Comparison of ENCODE assay signal across 18 cellular contexts in the genomic region with DNA sequence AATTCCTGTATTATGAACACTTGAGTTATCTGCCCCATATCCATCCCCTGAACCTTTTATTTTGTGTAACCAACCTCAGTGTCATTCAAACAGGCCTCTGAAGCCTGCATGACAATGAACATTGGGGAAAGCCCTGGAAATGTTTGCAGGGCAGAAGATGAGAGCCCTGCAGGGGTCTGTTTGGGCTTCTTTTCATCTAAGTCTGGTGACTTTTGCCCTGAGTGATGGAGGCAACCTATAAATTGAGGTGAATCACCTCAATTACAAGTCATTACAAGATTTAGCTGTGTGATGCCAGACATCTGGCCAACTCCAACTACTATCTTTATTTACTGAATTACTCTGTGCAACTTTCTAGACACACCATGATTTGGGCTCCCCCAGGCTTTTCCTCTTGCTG.
"Had no signal": no experiment of that assay in that cellular context is flagged by ENCODE, and none has a peak within 500 bp of the region (broad histone marks: within the 10 kb centered on the region; RNA-seq: fewer than 3 reads in every experiment).

No MANE protein-coding gene starts in this region.

- H3K9me3 Mint-ChIP-seq: immature natural killer cell; stimulated activated naive CD8-positive, alpha-beta T cell treated with anti-CD3 and anti-CD28 coated beads, Interleukin-15, amount 100 ng/mL, for 72 hours had no signal

- H3K4me1 ChIP-seq: left ventricle myocardium inferior, suprapubic skin, transverse colon, uterus had no signal

- DNase-seq: activated CD4-positive, alpha-beta T cell treated with anti-CD3 and anti-CD28 coated beads for 4 hours; activated gamma-delta T cell; dermis blood vessel endothelial cell; effector memory CD4-positive, alpha-beta T cell; esophagus squamous epithelium; heart right ventricle; immature natural killer cell; kidney glomerular epithelial cell; left ventricle myocardium inferior; nephron progenitor cell; occipital lobe; stimulated activated naive CD8-positive, alpha-beta T cell treated with anti-CD3 and anti-CD28 coated beads, Interleukin-15, amount 100 ng/mL, for 72 hours; transverse colon; uterus had no signal

- H3K9me3 ChIP-seq: esophagus squamous epithelium, left ventricle myocardium inferior, suprapubic skin, transverse colon, uterus had no signal

- H3K27me3 ChIP-seq: esophagus squamous epithelium, transverse colon, uterus had no signal

- H3K4me3 Mint-ChIP-seq: activated naive CD8-positive, alpha-beta T cell; immature natural killer cell; nephron progenitor cell; stimulated activated naive CD8-positive, alpha-beta T cell treated with anti-CD3 and anti-CD28 coated beads, Interleukin-15, amount 100 ng/mL, for 72 hours had no signal

- H3K27ac Mint-ChIP-seq: activated naive CD8-positive, alpha-beta T cell; nephron progenitor cell; progenitor cell of endocrine pancreas; stimulated activated naive CD8-positive, alpha-beta T cell treated with anti-CD3 and anti-CD28 coated beads, Interleukin-15, amount 100 ng/mL, for 72 hours had no signal

- FAIRE-seq: endothelial cell of umbilical vein had no signal

- H3K27me3 Mint-ChIP-seq: activated naive CD8-positive, alpha-beta T cell had no signal

- ATAC-seq: heart right ventricle had no signal

- H3K36me3 Mint-ChIP-seq: activated naive CD8-positive, alpha-beta T cell had no signal

- H3K36me3 ChIP-seq: esophagus squamous epithelium, heart right ventricle, left ventricle myocardium inferior, suprapubic skin, transverse colon, uterus had no signal

- H3K4me3 ChIP-seq: esophagus squamous epithelium, heart right ventricle, left ventricle myocardium inferior, suprapubic skin, transverse colon, uterus had no signal
